In genomic region chr12:10221846-10222245, GRCh38 we compare ENCODE assay signal across 24 cellular contexts. TPM values are rescaled to one million over a fixed set of nuclear protein-coding genes. Genes with fewer than 3 reads are reported as not detected.
"Had no signal": no experiment of that assay in that cellular context is flagged by ENCODE, and none has a peak within 500 bp of the region (broad histone marks: within the 10 kb centered on the region; RNA-seq: fewer than 3 reads in every experiment).

No MANE protein-coding gene starts in this region.

- H3K36me3 ChIP-seq: uterus had no signal

- H3K9me3 Mint-ChIP-seq: naive thymus-derived CD4-positive, alpha-beta T cell; nephron progenitor cell had no signal

- H3K4me3 Mint-ChIP-seq: endodermal cell; naive thymus-derived CD4-positive, alpha-beta T cell; nephron progenitor cell had no signal

- H3K9me3 ChIP-seq: esophagus muscularis mucosa, suprapubic skin, thyroid gland, upper lobe of left lung, uterus had no signal

- H3K27ac Mint-ChIP-seq: endodermal cell, nephron progenitor cell had no signal

- H3K4me3 ChIP-seq: coronary artery, esophagus muscularis mucosa, lung, suprapubic skin, thyroid gland, upper lobe of left lung, uterus had no signal

- H3K27me3 Mint-ChIP-seq: naive thymus-derived CD4-positive, alpha-beta T cell had no signal

- DNase-seq: effector CD4-positive, alpha-beta T cell; endodermal cell; head of caudate nucleus; hippocampal formation; left colon; left ventricle myocardium superior; naive thymus-derived CD4-positive, alpha-beta T cell; nephron progenitor cell; right cardiac atrium; small intestine; stimulated activated CD4-positive, alpha-beta T cell treated with anti-CD3 and anti-CD28 coated beads, Interleukin-12 subunit alpha, Interleukin-12 subunit beta, amount 100 ng/mL, for 4 hours; stimulated activated naive CD4-positive, alpha-beta T cell treated with Interleukin-2 at 50 U/mL for 16 hours; thyroid gland; upper lobe of left lung; uterus had no signal

- H3K4me1 Mint-ChIP-seq: nephron progenitor cell had no signal

- H3K27ac ChIP-seq: coronary artery, thyroid gland had no signal

- FAIRE-seq: small intestine had no signal

- H3K27me3 ChIP-seq: esophagus muscularis mucosa, suprapubic skin, thyroid gland, upper lobe of left lung, uterus had no signal

- ATAC-seq: left colon; left ventricle myocardium superior; naive thymus-derived CD4-positive, alpha-beta T cell; right cardiac atrium had no signal

RNA-seq across cellular contexts. Expression of gene TMEM52B, which starts 43.0 kb away (rescaled TPM):
- total RNA-seq: chondrocyte, dermis microvascular lymphatic vessel endothelial cell, endodermal cell, kidney epithelial cell, left colon, left ventricle myocardium superior, mesenteric fat pad, osteoblast, right cardiac atrium, thyroid gland, uterus had no signal
- polyA plus RNA-seq: naive thymus-derived CD4-positive, alpha-beta T cell had no signal

RNA-seq across cellular contexts. Expression of gene OLR1, which starts 49.9 kb away (rescaled TPM):
- total RNA-seq: chondrocyte, dermis microvascular lymphatic vessel endothelial cell, kidney epithelial cell, left colon, suprapubic skin had no signal
- polyA plus RNA-seq: naive thymus-derived CD4-positive, alpha-beta T cell had no signal
